ENCODE assay signal across 9 cellular contexts in the genomic region with DNA sequence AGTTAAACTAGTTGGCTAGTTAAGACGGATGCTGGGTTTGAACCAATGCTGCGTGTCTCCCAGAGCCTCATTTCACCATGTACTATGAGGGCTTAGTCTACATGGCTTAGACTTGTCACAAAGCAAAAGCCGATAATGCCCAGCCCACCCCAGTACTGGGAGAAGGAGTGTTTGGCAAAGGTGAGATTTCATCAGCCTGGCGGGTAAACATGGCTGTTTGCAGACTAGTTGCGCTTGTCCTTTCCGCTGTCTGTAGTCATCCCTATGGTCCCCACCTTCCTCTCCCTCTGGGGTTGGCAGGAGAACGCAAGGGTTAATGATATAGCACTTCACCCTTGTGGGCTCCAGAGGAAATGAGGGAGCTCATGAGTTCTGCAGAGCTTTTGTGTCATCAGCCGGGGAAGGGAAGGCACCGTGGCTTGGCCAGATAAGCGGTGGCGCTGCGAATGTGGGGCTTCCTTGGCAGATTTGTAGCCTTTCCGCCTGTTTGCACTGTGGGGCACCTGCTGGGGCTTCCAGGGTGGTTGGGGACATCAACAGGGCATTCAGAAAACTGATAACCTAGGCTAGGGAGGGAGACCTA. TPM values are rescaled to one million over a fixed set of nuclear protein-coding genes. Genes with fewer than 3 reads are reported as not detected.
DNase-seq lines count a peak whose midpoint lies in the region; ATAC-seq and TF ChIP-seq lines count a peak whose summit lies in the region.
"Had no signal": no experiment of that assay in that cellular context is flagged by ENCODE, and none has a peak within 500 bp of the region (broad histone marks: within the 10 kb centered on the region; RNA-seq: fewer than 3 reads in every experiment).

No MANE protein-coding gene starts in this region.

- DNase-seq in CMK (ENCODE audit: low read depth) (peak; percentile 77), KG1 (lab: John Stamatoyannopoulos, UW) (peak; percentile 56), memory B cell (ENCODE audit: low spot score in 2 of 2) (no peak), BE2C (no peak), GM19240 (ENCODE audit: insufficient read length, low spot score) (no peak), chondrocyte (ENCODE audit: low spot score) (no peak)
- DNase-seq in activated CD4-positive, alpha-beta T cell treated with anti-CD3 and anti-CD28 coated beads, Interleukin-2, amount 10 ng/mL, durations not matched to agents 7 days and 5 days = no peak
- DNase-seq: activated effector memory CD4-positive, alpha-beta T cell treated with anti-CD3 and anti-CD28 coated beads, Interleukin-2, amount 50 U/mL, for 16 hours had no signal

- CTCF ChIA-PET in activated CD4-positive, alpha-beta T cell treated with anti-CD3 and anti-CD28 coated beads, Interleukin-2, amount 10 ng/mL, durations not matched to agents 7 days and 5 days (lab: Charles Lee) = interaction anchor here (1.2 to 1.6 kb wide), 3 partner anchors 10 to 261 kb away, joined by 3 to 5 read pairs (median 3); no protein-coding TSS in a partner anchor

- H3K27me3 ChIP-seq in BE2C = no peaks in the 10 kb centered on the region

- no peak for TF ChIP-seq CTCF in BE2C (IDR thresholded peaks at IDR 0.05; ENCODE audit: low read depth, low read length)
- TF ChIP-seq CTCF in chondrocyte (IDR thresholded peaks at IDR 0.05) = no peak

- peak overlapping the region; percentile 85 for H3K27ac Mint-ChIP-seq in activated CD4-positive, alpha-beta T cell treated with anti-CD3 and anti-CD28 coated beads, Interleukin-2, amount 10 ng/mL, durations not matched to agents 7 days and 5 days
- H3K27ac Mint-ChIP-seq in memory B cell (no peak overlapping the region), chondrocyte (ENCODE audit: unreplicated experiment) (no peak overlapping the region)

- H3K4me1 Mint-ChIP-seq in activated CD4-positive, alpha-beta T cell treated with anti-CD3 and anti-CD28 coated beads, Interleukin-2, amount 10 ng/mL, durations not matched to agents 7 days and 5 days = peaks cover 39% of the 10 kb centered on the region
- H3K4me1 Mint-ChIP-seq in memory B cell (peaks cover 21% of the 10 kb centered on the region), chondrocyte (ENCODE audit: low read depth) (peaks cover 25% of the 10 kb centered on the region)

- H3K4me1 ChIP-seq in BE2C = no peaks in the 10 kb centered on the region

- POLR2A ChIA-PET in activated CD4-positive, alpha-beta T cell treated with anti-CD3 and anti-CD28 coated beads, Interleukin-2, amount 10 ng/mL, durations not matched to agents 7 days and 5 days (lab: Charles Lee) = no interaction called here

- no peaks in the 10 kb centered on the region for H3K27me3 Mint-ChIP-seq in activated CD4-positive, alpha-beta T cell treated with anti-CD3 and anti-CD28 coated beads, Interleukin-2, amount 10 ng/mL, durations not matched to agents 7 days and 5 days
- no peaks in the 10 kb centered on the region for H3K27me3 Mint-ChIP-seq in memory B cell
- H3K27me3 Mint-ChIP-seq in chondrocyte (ENCODE audit: low read depth) = no peaks in the 10 kb centered on the region

- no peaks in the 10 kb centered on the region for H3K36me3 ChIP-seq in BE2C

- no peak for ATAC-seq in memory B cell (ENCODE audit: low read depth)
- no peak for ATAC-seq in GM18858 (IDR thresholded peaks at IDR 0.05; ENCODE audit: unreplicated experiment)

- H3K9me3 Mint-ChIP-seq in activated CD4-positive, alpha-beta T cell treated with anti-CD3 and anti-CD28 coated beads, Interleukin-2, amount 10 ng/mL, durations not matched to agents 7 days and 5 days = no peaks in the 10 kb centered on the region
- no peaks in the 10 kb centered on the region for H3K9me3 Mint-ChIP-seq in memory B cell
- no peaks in the 10 kb centered on the region for H3K9me3 Mint-ChIP-seq in chondrocyte (ENCODE audit: low read depth)

- H3K4me3 Mint-ChIP-seq in activated CD4-positive, alpha-beta T cell treated with anti-CD3 and anti-CD28 coated beads, Interleukin-2, amount 10 ng/mL, durations not matched to agents 7 days and 5 days = no peak overlapping the region
- H3K4me3 Mint-ChIP-seq in memory B cell (peak overlapping the region; percentile 12), chondrocyte (ENCODE audit: unreplicated experiment) (no peak overlapping the region)

- H3K36me3 Mint-ChIP-seq in activated CD4-positive, alpha-beta T cell treated with anti-CD3 and anti-CD28 coated beads, Interleukin-2, amount 10 ng/mL, durations not matched to agents 7 days and 5 days (ENCODE audit: low read depth) = no peaks in the 10 kb centered on the region
- H3K36me3 Mint-ChIP-seq in memory B cell = no peaks in the 10 kb centered on the region
- H3K36me3 Mint-ChIP-seq in chondrocyte (ENCODE audit: low read depth) = no peaks in the 10 kb centered on the region

- no peak overlapping the region for H3K4me3 ChIP-seq in BE2C (ENCODE audit: low read depth, low read length)

- H3K9me3 ChIP-seq in BE2C = no peaks in the 10 kb centered on the region

RNA-seq across cellular contexts. Expression of a gene that starts 29.2 kb away (rescaled TPM):
- total RNA-seq in activated CD4-positive, alpha-beta T cell treated with anti-CD3 and anti-CD28 coated beads, Interleukin-2, amount 10 ng/mL, durations not matched to agents 7 days and 5 days = 1 to 10 TPM in 1 of 2 experiments, under 1 TPM in 1; 0.60 to 1.3 TPM
- polyA plus RNA-seq in BE2C (2012; ENCODE audit: insufficient read depth, insufficient read length, low read depth) = 0.22 TPM
- total RNA-seq in chondrocyte = 3.6 to 9.1 TPM (median 7.6 TPM) in 3 replicates

RNA-seq across cellular contexts. Expression of a gene that starts 49.7 kb away (rescaled TPM):
- total RNA-seq in activated CD4-positive, alpha-beta T cell treated with anti-CD3 and anti-CD28 coated beads, Interleukin-2, amount 10 ng/mL, durations not matched to agents 7 days and 5 days = under 1 TPM in 1 of 2 experiments, not detected in 1; 0.25 TPM
- 0.97 TPM for polyA plus RNA-seq in BE2C (2012; ENCODE audit: insufficient read depth, insufficient read length, low read depth)
- total RNA-seq in chondrocyte = 10.2 to 30.2 TPM (median 10.5 TPM) in 3 replicates

Comparison
In these comparisons a context has a peak if more than half of its experiments do, and no peak if none do; other contexts are left out.
1. DNase-seq: peak in CMK (single experiment) and KG1 (single experiment); none in activated CD4-positive, alpha-beta T cell treated with anti-CD3 and anti-CD28 coated beads, Interleukin-2, amount 10 ng/mL, durations not matched to agents 7 days and 5 days (single experiment), memory B cell (0 of 2), BE2C (single experiment), GM19240 (single experiment) and chondrocyte (single experiment).